ENCODE assay signal across 8 cellular contexts in genomic region chr13:35475960-35476943, GRCh38. TPM values are rescaled to one million over a fixed set of nuclear protein-coding genes. Genes with fewer than 3 reads are reported as not detected.
DNase-seq lines count a peak whose midpoint lies in the region; ATAC-seq and TF ChIP-seq lines count a peak whose summit lies in the region.
"Had no signal": no experiment of that assay in that cellular context is flagged by ENCODE, and none has a peak within 500 bp of the region (broad histone marks: within the 10 kb centered on the region; RNA-seq: fewer than 3 reads in every experiment).

TSS of gene MAB21L1 (minus strand) at chr13:35476689. CDS start at chr13:35476138, 551 bp downstream.

- H3K9me3 ChIP-seq in GM23248 (ENCODE audit: low read depth), result no peaks in the 10 kb centered on the region

- H3K27me3 ChIP-seq in GM23248 (replicated peaks; ENCODE audit: insufficient read depth), result no peaks in the 10 kb centered on the region

- peak within 1 kb of the TSS; percentile 74 for H3K4me3 Mint-ChIP-seq in chondrocyte (ENCODE audit: unreplicated experiment)
- H3K4me3 Mint-ChIP-seq in stimulated activated naive CD8-positive, alpha-beta T cell treated with anti-CD3 and anti-CD28 coated beads, Interleukin-15, amount 100 ng/mL, for 72 hours, result peak within 1 kb of the TSS; percentile 79 to 89

- peak; percentile 89 for DNase-seq in GM23248
- DNase-seq in NCI-H748 (lab: John Stamatoyannopoulos, UW; ENCODE audit: unreplicated experiment), result peak; percentile 78
- DNase-seq in chondrocyte (ENCODE audit: low spot score), result no peak
- DNase-seq in left colon, result no peak
- peak in 1 of 2 donors; percentile 12 for DNase-seq in stimulated activated naive CD8-positive, alpha-beta T cell treated with anti-CD3 and anti-CD28 coated beads, Interleukin-15, amount 100 ng/mL, for 72 hours
- no peak for DNase-seq in NCI-H774 (lab: John Stamatoyannopoulos, UW)
- DNase-seq in HK-2 (ENCODE audit: unreplicated experiment), result no peak

- H3K4me1 ChIP-seq in GM23248 (ENCODE audit: insufficient read depth), result 0 out of 2 replicates have a peak, but pooled peaks cover 5% of the 10 kb centered on the region

- H3K9me3 Mint-ChIP-seq in chondrocyte (ENCODE audit: low read depth), result no peaks in the 10 kb centered on the region
- H3K9me3 Mint-ChIP-seq in stimulated activated naive CD8-positive, alpha-beta T cell treated with anti-CD3 and anti-CD28 coated beads, Interleukin-15, amount 100 ng/mL, for 72 hours, result peaks cover 0 to 5% of the 10 kb centered on the region in 2 donors

- H3F3A ChIP-seq in GM23248 (ENCODE audit: insufficient read depth), result peaks cover 25% of the 10 kb centered on the region

- no peaks in the 10 kb centered on the region for H3K36me3 ChIP-seq in GM23248 (ENCODE audit: low read depth)

- H2AFZ ChIP-seq in GM23248, result peak within 1 kb of the TSS; percentile 86

- H3K4me1 Mint-ChIP-seq in chondrocyte (ENCODE audit: low read depth), result peaks cover 36% of the 10 kb centered on the region
- H3K4me1 Mint-ChIP-seq in stimulated activated naive CD8-positive, alpha-beta T cell treated with anti-CD3 and anti-CD28 coated beads, Interleukin-15, amount 100 ng/mL, for 72 hours, result peaks cover 48% of the 10 kb centered on the region

- H3K4me2 ChIP-seq in GM23248 (ENCODE audit: unreplicated experiment), result peak within 1 kb of the TSS; percentile 100

- ATAC-seq in left colon, result peak; percentile 67
- ATAC-seq in stimulated activated naive CD8-positive, alpha-beta T cell treated with anti-CD3 and anti-CD28 coated beads, Interleukin-15, amount 100 ng/mL, for 72 hours, result no peak

- peak within 1 kb of the TSS; percentile 90 for H3K9ac ChIP-seq in GM23248

- H3K9me2 ChIP-seq in GM23248 (ENCODE audit: insufficient read depth), result no peaks in the 10 kb centered on the region

- H3K27ac Mint-ChIP-seq in chondrocyte (ENCODE audit: unreplicated experiment), result no peak within 1 kb of the TSS
- H3K27ac Mint-ChIP-seq in stimulated activated naive CD8-positive, alpha-beta T cell treated with anti-CD3 and anti-CD28 coated beads, Interleukin-15, amount 100 ng/mL, for 72 hours, result peak within 1 kb of the TSS; percentile 76 to 89

- peaks cover 73% of the 10 kb centered on the region for H3K27me3 Mint-ChIP-seq in chondrocyte (ENCODE audit: low read depth)
- peaks cover 65% of the 10 kb centered on the region for H3K27me3 Mint-ChIP-seq in stimulated activated naive CD8-positive, alpha-beta T cell treated with anti-CD3 and anti-CD28 coated beads, Interleukin-15, amount 100 ng/mL, for 72 hours

- 1% methylated on average over 35 of the region's 35 CpGs for WGBS in GM23248 (ENCODE audit: low coverage in 1 of 2, low lambda C conversion rate in 2 of 2, missing lambda C conversion rate in 2 of 2), 2 experiments

- intact Hi-C loops in left colon (cut with DNase I, micrococcal nuclease), result no loop called here

- H3K27ac ChIP-seq in GM23248, result peak within 1 kb of the TSS; percentile 89

- peaks cover 5% of the 10 kb centered on the region for H3K36me3 Mint-ChIP-seq in chondrocyte (ENCODE audit: low read depth)

- no peak for TF ChIP-seq CTCF in chondrocyte (IDR thresholded peaks at IDR 0.05)

- H4K20me1 ChIP-seq in GM23248 (ENCODE audit: insufficient read depth), result no peaks in the 10 kb centered on the region

- in situ Hi-C loops in GM23248 (cut with MboI), result loop anchor here (10.0 kb wide), 1 partner anchor 249 kb away; no protein-coding TSS in a partner anchor

- H3K79me2 ChIP-seq in GM23248 (ENCODE audit: insufficient read depth), result peaks cover 54% of the 10 kb centered on the region

- peak within 1 kb of the TSS; percentile 99 for H3K4me3 ChIP-seq in GM23248

RNA-seq across cellular contexts. Expression of gene MAB21L1, which starts in this region (rescaled TPM):
- total RNA-seq in GM23248 (2014; rRNA removed; shearing (Covaris generic)), result 13.1 and 13.4 TPM in 2 replicates
- 13.0 and 14.4 TPM in 2 replicates for polyA plus RNA-seq in GM23248 (2016; fragmentation: Nextera tagmentation; extraction: Ambion mirVana)
- total RNA-seq in chondrocyte (0.07 to 7.9 TPM in 2 of 3 replicates, not detected in the other), left colon (under 1 TPM; 0.09 to 0.53 TPM)
- total RNA-seq: T-helper 2 cell treated with Interferon-gamma antibody and Interleukin-4, amounts not matched to agents 100 ng/mL and 5 ng/mL, for 36 hours had no signal

Comparison
In these comparisons a context has a peak if more than half of its experiments do, and no peak if none do; other contexts are left out.
1. Peak in ATAC-seq in left colon; RNA of the gene not detected or under 1 TPM.
2. DNase-seq: peak in GM23248 (single experiment) and NCI-H748 (single experiment); none in chondrocyte (single experiment), left colon (0 of 2), NCI-H774 (single experiment) and HK-2 (single experiment).